In genomic region chr9:129501771-129502324, GRCh38 we compare ENCODE assay signal across 18 cellular contexts.
DNase-seq lines count a peak whose midpoint lies in the region; ATAC-seq and TF ChIP-seq lines count a peak whose summit lies in the region.
"Had no signal": no experiment of that assay in that cellular context is flagged by ENCODE, and none has a peak within 500 bp of the region (broad histone marks: within the 10 kb centered on the region; RNA-seq: fewer than 3 reads in every experiment).

No MANE protein-coding gene starts in this region.

- H3K4me3 ChIP-seq in mammary epithelial cell (replicated peaks in 1 of 3; ENCODE audit: insufficient read depth in 1 of 3, low read depth in 2 of 3, low read length in 3 of 3) (no peak overlapping the region), muscle layer of colon (ENCODE audit: low read depth in 1 of 2, low read length in 2 of 2) (no peak overlapping the region), upper lobe of left lung (no peak overlapping the region), prostate gland (no peak overlapping the region)
- H3K4me3 ChIP-seq: Peyer's patch had no signal

- no peaks in the 10 kb centered on the region for H3K27me3 ChIP-seq in mammary epithelial cell (ENCODE audit: insufficient read depth, low read length)
- no peaks in the 10 kb centered on the region for H3K27me3 ChIP-seq in muscle layer of colon (ENCODE audit: control insufficient read depth in 1 of 2, insufficient read depth in 2 of 2, low read length in 2 of 2)
- no peaks in the 10 kb centered on the region for H3K27me3 ChIP-seq in upper lobe of left lung
- no peaks in the 10 kb centered on the region for H3K27me3 ChIP-seq in prostate gland (replicated peaks; ENCODE audit: insufficient read depth)
- H3K27me3 ChIP-seq: Peyer's patch had no signal

- H3K4me1 ChIP-seq in mammary epithelial cell (ENCODE audit: insufficient read depth, low read length) (no peaks in the 10 kb centered on the region), muscle layer of colon (ENCODE audit: insufficient read depth, low read length) (peaks cover 36% of the 10 kb centered on the region), upper lobe of left lung (peaks cover 14 to 36% (median 18%) of the 10 kb centered on the region in 4 donors), prostate gland (replicated peaks) (peaks cover 16% of the 10 kb centered on the region)

- TF ChIP-seq POLR2A in upper lobe of left lung (IDR thresholded peaks at IDR 0.05), result no peak
- TF ChIP-seq POLR2A in prostate gland (IDR thresholded peaks at IDR 0.05), result no peak

- H3K27me3 Mint-ChIP-seq in MCF 10A (ENCODE audit: insufficient read depth, unreplicated experiment) (no peaks in the 10 kb centered on the region), chondrocyte (ENCODE audit: low read depth) (no peaks in the 10 kb centered on the region)
- H3K27me3 Mint-ChIP-seq: activated CD4-positive, alpha-beta T cell treated with anti-CD3 and anti-CD28 coated beads, Interleukin-2, amount 10 ng/mL, durations not matched to agents 7 days and 5 days; activated T-helper 17 cell treated with anti-CD3 and anti-CD28 coated beads, Interleukin-2, amount 50 U/mL, for 72 hours had no signal

- H3K4me1 Mint-ChIP-seq in MCF 10A (ENCODE audit: insufficient read depth, unreplicated experiment), result peaks cover 24% of the 10 kb centered on the region
- H3K4me1 Mint-ChIP-seq in chondrocyte (ENCODE audit: low read depth), result peaks cover 73% of the 10 kb centered on the region

- TF ChIP-seq CTCF in MCF 10A (IDR thresholded peaks at IDR 0.05; ENCODE audit: unreplicated experiment) (no peak), mammary epithelial cell (conservative IDR thresholded peaks at IDR 0.05 in 1 of 2, IDR thresholded peaks at IDR 0.05 in 1 of 2; ENCODE audit: extremely low read depth in 1 of 2, insufficient read depth in 1 of 2, low read depth in 1 of 2, low read length in 2 of 2) (no peak), chondrocyte (IDR thresholded peaks at IDR 0.05) (no peak), upper lobe of left lung (IDR thresholded peaks at IDR 0.05) (no peak), prostate gland (IDR thresholded peaks at IDR 0.05) (no peak)

- POLR2A ChIA-PET in MCF 10A (lab: Yijun Ruan, JAX), result interaction anchor here (0.5 to 1.3 kb wide), 2 partner anchors 19 to 170 kb away, joined by 3 to 4 read pairs; no protein-coding TSS in a partner anchor

- H3K9me3 Mint-ChIP-seq in MCF 10A (ENCODE audit: unreplicated experiment), result no peaks in the 10 kb centered on the region
- H3K9me3 Mint-ChIP-seq in chondrocyte (ENCODE audit: low read depth), result no peaks in the 10 kb centered on the region
- H3K9me3 Mint-ChIP-seq: activated CD4-positive, alpha-beta T cell treated with anti-CD3 and anti-CD28 coated beads, Interleukin-2, amount 10 ng/mL, durations not matched to agents 7 days and 5 days; activated T-helper 17 cell treated with anti-CD3 and anti-CD28 coated beads, Interleukin-2, amount 50 U/mL, for 72 hours; IgD-negative memory B cell had no signal

- CTCF ChIA-PET in MCF 10A (lab: Yijun Ruan, JAX), result interaction anchor here (0.6 to 1.6 kb wide), 2 partner anchors 114 to 328 kb away, joined by 3 to 7 read pairs; no protein-coding TSS in a partner anchor
- CTCF ChIA-PET in mammary epithelial cell (lab: Charles Lee; ENCODE audit: low non-redundant PET), result interaction anchor here (0.6 kb wide), 1 partner anchor 372 kb away, joined by 3 read pairs; no protein-coding TSS in a partner anchor

- H3K9ac ChIP-seq in mammary epithelial cell (ENCODE audit: insufficient read depth, low read length) (no peak overlapping the region), muscle layer of colon (ENCODE audit: low read length) (no peak overlapping the region)

- peak overlapping the region; percentile 63 for H3K27ac Mint-ChIP-seq in MCF 10A (ENCODE audit: low read depth, unreplicated experiment)
- H3K27ac Mint-ChIP-seq in chondrocyte (ENCODE audit: unreplicated experiment), result peak overlapping the region; percentile 66
- H3K27ac Mint-ChIP-seq: activated CD4-positive, alpha-beta T cell treated with anti-CD3 and anti-CD28 coated beads, Interleukin-2, amount 10 ng/mL, durations not matched to agents 7 days and 5 days; IgD-negative memory B cell had no signal

- H3K36me3 ChIP-seq in mammary epithelial cell (ENCODE audit: insufficient read depth, low read length), result no peaks in the 10 kb centered on the region
- H3K36me3 ChIP-seq in muscle layer of colon (ENCODE audit: insufficient read depth, low read length), result peaks cover 8% of the 10 kb centered on the region
- peaks cover 3 to 30% (median 15%) of the 10 kb centered on the region in 4 donors for H3K36me3 ChIP-seq in upper lobe of left lung
- no peaks in the 10 kb centered on the region for H3K36me3 ChIP-seq in prostate gland
- H3K36me3 ChIP-seq: Peyer's patch had no signal

- H3K79me2 ChIP-seq in mammary epithelial cell (ENCODE audit: insufficient read depth, low read length), result no peaks in the 10 kb centered on the region

- no TSS peak for BruUV-seq in MCF 10A (replicated peaks; lab: Mats Ljungman, UMichigan)
- BruUV-seq in mammary epithelial cell (replicated peaks; lab: Mats Ljungman, UMichigan), result no TSS peak

- H3K9me3 ChIP-seq in mammary epithelial cell (replicated peaks; ENCODE audit: insufficient read depth, low read length) (no peaks in the 10 kb centered on the region), muscle layer of colon (ENCODE audit: low read length) (no peaks in the 10 kb centered on the region), upper lobe of left lung (no peaks in the 10 kb centered on the region), prostate gland (no peaks in the 10 kb centered on the region)
- H3K9me3 ChIP-seq: neutrophil, Peyer's patch had no signal

- intact Hi-C loops in MCF 10A (cut with micrococcal nuclease), result loop anchor here (5.0 kb wide), 1 partner anchor 70 kb away; no protein-coding TSS in a partner anchor
- intact Hi-C loops in mammary epithelial cell (cut with micrococcal nuclease), result no loop called here
- intact Hi-C loops in prostate gland (cut with DNase I), result no loop called here

- H4K20me1 ChIP-seq in mammary epithelial cell (ENCODE audit: insufficient read depth, low read length), result no peaks in the 10 kb centered on the region

- no peak overlapping the region for H3K27ac ChIP-seq in mammary epithelial cell (ENCODE audit: insufficient read depth, low read depth, low read length)
- peak overlapping the region; percentile 12 for H3K27ac ChIP-seq in muscle layer of colon (ENCODE audit: low read depth, low read length)
- H3K27ac ChIP-seq in upper lobe of left lung, result peak overlapping the region in 3 of 4 donors; percentile 23 to 63 (median 53)
- H3K27ac ChIP-seq in prostate gland, result peak overlapping the region in 1 of 2 donors; percentile 100
- H3K27ac ChIP-seq: neutrophil, Peyer's patch had no signal

- no peak overlapping the region for H3K4me3 Mint-ChIP-seq in MCF 10A (ENCODE audit: unreplicated experiment)
- H3K4me3 Mint-ChIP-seq in chondrocyte (ENCODE audit: unreplicated experiment), result no peak overlapping the region
- H3K4me3 Mint-ChIP-seq: activated CD4-positive, alpha-beta T cell treated with anti-CD3 and anti-CD28 coated beads, Interleukin-2, amount 10 ng/mL, durations not matched to agents 7 days and 5 days; activated T-helper 17 cell treated with anti-CD3 and anti-CD28 coated beads, Interleukin-2, amount 50 U/mL, for 72 hours; IgD-negative memory B cell had no signal

- no peak for DNase-seq in MCF 10A (ENCODE audit: unreplicated experiment)
- DNase-seq in mammary epithelial cell, result no peak
- DNase-seq in chondrocyte (ENCODE audit: low spot score), result no peak
- peak in 1 of 2 donors; percentile 84 for DNase-seq in upper lobe of left lung
- DNase-seq in dedifferentiated amniotic fluid mesenchymal stem cell (ENCODE audit: extremely low spot score), result no peak
- no peak for DNase-seq in prostate gland (ENCODE audit: low spot score)
- DNase-seq: activated CD4-positive, alpha-beta T cell treated with anti-CD3 and anti-CD28 coated beads, Interleukin-2, amount 10 ng/mL, durations not matched to agents 7 days and 5 days; amygdala; effector CD8-positive, alpha-beta T cell; NCI-H1417 treated with DMSO at 0.1 percent for 48 hours; NCI-H446 treated with DMSO at 0.1 percent for 48 hours; Peyer's patch; small intestine had no signal

- no peak overlapping the region for H3K4me2 ChIP-seq in mammary epithelial cell (ENCODE audit: insufficient read depth, low read depth, low read length)

- WGBS in mammary epithelial cell (ENCODE audit: low coverage, missing lambda C conversion rate), result 69% methylated on average over 4 of the region's 4 CpGs
- 43 to 51% methylated on average over 4 of the region's 4 CpGs for WGBS in upper lobe of left lung, 2 donors
- 43% methylated on average over 4 of the region's 4 CpGs for WGBS in prostate gland

- ATAC-seq in upper lobe of left lung (ENCODE audit: low FRiP score in 2 of 2) (no peak), HG03097 (IDR thresholded peaks at IDR 0.05; ENCODE audit: low FRiP score, unreplicated experiment) (no peak)
- ATAC-seq: activated T-helper 17 cell treated with anti-CD3 and anti-CD28 coated beads, Interleukin-2, amount 50 U/mL, for 72 hours had no signal

- dilution Hi-C loops in mammary epithelial cell (cut with HindIII; ENCODE audit: low sequenced_read_pairs), result no loop called here

- H3K36me3 Mint-ChIP-seq in MCF 10A (ENCODE audit: insufficient read depth, unreplicated experiment), result peaks cover 37% of the 10 kb centered on the region
- peaks cover 3% of the 10 kb centered on the region for H3K36me3 Mint-ChIP-seq in chondrocyte (ENCODE audit: low read depth)

- in situ Hi-C loops in mammary epithelial cell (cut with MboI; ENCODE audit: low sequenced_read_pairs in 2 of 2), result no loop called here

- no peak overlapping the region for H2AFZ ChIP-seq in mammary epithelial cell (ENCODE audit: low read depth, low read length)

- TF ChIP-seq EP300 in upper lobe of left lung (IDR thresholded peaks at IDR 0.05), result peak in 1 of 4 donors; percentile 49
